28 cellular contexts compared by ENCODE assay signal in genomic region chr12:106073179-106073578, GRCh38.
DNase-seq lines count a peak whose midpoint lies in the region; ATAC-seq and TF ChIP-seq lines count a peak whose summit lies in the region.
"Had no signal": no experiment of that assay in that cellular context is flagged by ENCODE, and none has a peak within 500 bp of the region (broad histone marks: within the 10 kb centered on the region; RNA-seq: fewer than 3 reads in every experiment).

No MANE protein-coding gene starts in this region.

- no peak overlapping the region for H3K4me3 ChIP-seq in left ventricle myocardium inferior
- no peak overlapping the region for H3K4me3 ChIP-seq in right cardiac atrium (ENCODE audit: low read length)
- no peak overlapping the region for H3K4me3 ChIP-seq in esophagus muscularis mucosa
- no peak overlapping the region for H3K4me3 ChIP-seq in uterus
- H3K4me3 ChIP-seq in thyroid gland (replicated peaks in 1 of 3) = no peak overlapping the region
- H3K4me3 ChIP-seq: adrenal gland, heart right ventricle, sigmoid colon, tibial nerve had no signal

- H3K9me3 ChIP-seq in left ventricle myocardium inferior (replicated peaks) (no peaks in the 10 kb centered on the region), right cardiac atrium (ENCODE audit: control insufficient read depth, low read length) (no peaks in the 10 kb centered on the region), esophagus muscularis mucosa (no peaks in the 10 kb centered on the region), uterus (no peaks in the 10 kb centered on the region), thyroid gland (no peaks in the 10 kb centered on the region)
- H3K9me3 ChIP-seq: adrenal gland, heart right ventricle, sigmoid colon, tibial nerve had no signal

- TF ChIP-seq CTCF in left ventricle myocardium inferior (IDR thresholded peaks at IDR 0.05; ENCODE audit: borderline replicate concordance) (no peak), esophagus muscularis mucosa (IDR thresholded peaks at IDR 0.05) (no peak), uterus (IDR thresholded peaks at IDR 0.05) (no peak), thyroid gland (IDR thresholded peaks at IDR 0.05) (no peak)

- H3K4me1 ChIP-seq in left ventricle myocardium inferior (peaks cover 68% of the 10 kb centered on the region), right cardiac atrium (ENCODE audit: control insufficient read depth, insufficient read depth, low read length) (peaks cover 14% of the 10 kb centered on the region), esophagus muscularis mucosa (peaks cover 43 to 46% (median 45%) of the 10 kb centered on the region in 4 donors), uterus (peaks cover 18 to 27% of the 10 kb centered on the region in 2 donors), thyroid gland (peaks cover 0 to 5% of the 10 kb centered on the region in 2 donors)

- 96% methylated on average over 3 of the region's 3 CpGs for WGBS in right cardiac atrium
- WGBS in esophagus muscularis mucosa = 98% methylated on average over 3 of the region's 3 CpGs
- WGBS in thyroid gland, 2 donors = 96 to 98% methylated on average over 3 of the region's 3 CpGs

- intact Hi-C loops in left ventricle myocardium inferior (cut with micrococcal nuclease) = no loop called here
- intact Hi-C loops in right cardiac atrium (cut with DNase I) = no loop called here
- intact Hi-C loops in esophagus muscularis mucosa (cut with DNase I) = no loop called here
- intact Hi-C loops in uterus (cut with DNase I; ENCODE audit: low total_unique reads) = loop anchor here (10.0 kb wide), 1 partner anchor 62 kb away; the partner anchor contains the start of gene NUAK1
- intact Hi-C loops in thyroid gland (cut with DNase I) = no loop called here

- TF ChIP-seq POLR2A in esophagus muscularis mucosa (IDR thresholded peaks at IDR 0.05; ENCODE audit: low read depth) (no peak), uterus (IDR thresholded peaks at IDR 0.05) (no peak), thyroid gland (IDR thresholded peaks at IDR 0.05) (no peak)

- H3K27me3 ChIP-seq in left ventricle myocardium inferior (ENCODE audit: low read depth) (no peaks in the 10 kb centered on the region), right cardiac atrium (ENCODE audit: control insufficient read depth, insufficient read depth) (no peaks in the 10 kb centered on the region), esophagus muscularis mucosa (no peaks in the 10 kb centered on the region), uterus (no peaks in the 10 kb centered on the region), thyroid gland (no peaks in the 10 kb centered on the region)
- H3K27me3 ChIP-seq: adrenal gland, heart right ventricle, sigmoid colon, tibial nerve had no signal

- peak overlapping the region; percentile 21 for H3K27ac ChIP-seq in left ventricle myocardium inferior (replicated peaks)
- no peak overlapping the region for H3K27ac ChIP-seq in right cardiac atrium (ENCODE audit: low read length)
- H3K27ac ChIP-seq in esophagus muscularis mucosa (replicated peaks in 1 of 4) = no peak overlapping the region
- H3K27ac ChIP-seq in uterus = peak overlapping the region; percentile 72 to 74
- no peak overlapping the region for H3K27ac ChIP-seq in thyroid gland
- H3K27ac ChIP-seq: sigmoid colon had no signal

- DNase-seq in left ventricle myocardium inferior (no peak), right cardiac atrium (no peak), RKO (ENCODE audit: low spot score) (peak; percentile 15), esophagus muscularis mucosa (ENCODE audit: extremely low spot score) (peak; percentile 37), uterus (no peak), thyroid gland (no peak), NCI-H2171 treated with DMSO at 0.1 percent for 48 hours (lab: John Stamatoyannopoulos, UW) (no peak)
- no peak for DNase-seq in stimulated activated CD4-positive, alpha-beta T cell treated with anti-CD3 and anti-CD28 coated beads, Interleukin-12 subunit alpha, Interleukin-12 subunit beta, amount 100 ng/mL, for 4 hours
- DNase-seq: activated naive CD4-positive, alpha-beta T cell; activated T-cell treated with anti-CD3 and anti-CD28 coated beads, Interleukin-2, amount 50 U/mL, for 24 hours; adrenal gland; CD8-positive, alpha-beta T cell; effector CD4-positive, alpha-beta T cell; erythroblast; foreskin fibroblast; heart right ventricle; left cardiac atrium; mammary epithelial cell; NCI-H146; NCI-H446 treated with DMSO at 0.1 percent for 48 hours; OCI-M1; sigmoid colon; stimulated activated CD4-positive, alpha-beta T cell treated with anti-CD3 and anti-CD28 coated beads, Interleukin-15, amount 100 ng/mL, for 24 hours; stimulated activated naive CD4-positive, alpha-beta T cell; T-helper 17 cell had no signal

- TF ChIP-seq EP300 in esophagus muscularis mucosa (IDR thresholded peaks at IDR 0.05) = no peak

- peaks cover 50% of the 10 kb centered on the region for H3K36me3 ChIP-seq in left ventricle myocardium inferior
- peaks cover 0 to 86% (median 4%) of the 10 kb centered on the region in 4 donors for H3K36me3 ChIP-seq in esophagus muscularis mucosa
- H3K36me3 ChIP-seq in uterus = no peaks in the 10 kb centered on the region
- peaks cover 0 to 2% of the 10 kb centered on the region in 2 donors for H3K36me3 ChIP-seq in thyroid gland

- no peak for ATAC-seq in right cardiac atrium
- ATAC-seq: CD8-positive, alpha-beta T cell; left cardiac atrium; Right ventricle myocardium inferior; SK-N-SH treated with all-trans-retinoic acid at 6 μM for 48 hours; T-helper 17 cell had no signal

Comparison
In these comparisons a context has a peak if more than half of its experiments do, and no peak if none do; other contexts are left out.
1. H3K27ac ChIP-seq: peak in left ventricle myocardium inferior (single experiment) and uterus (2 of 2); none in right cardiac atrium (single experiment), esophagus muscularis mucosa (0 of 4) and thyroid gland (0 of 3).
2. DNase-seq: peak in RKO (single experiment) and esophagus muscularis mucosa (single experiment); none in left ventricle myocardium inferior (single experiment), right cardiac atrium (0 of 3), uterus (0 of 2), thyroid gland (0 of 2), NCI-H2171 treated with DMSO at 0.1 percent for 48 hours (single experiment) and stimulated activated CD4-positive, alpha-beta T cell treated with anti-CD3 and anti-CD28 coated beads, Interleukin-12 subunit alpha, Interleukin-12 subunit beta, amount 100 ng/mL, for 4 hours (single experiment).